11 cellular contexts compared by ENCODE assay signal in the genomic region with DNA sequence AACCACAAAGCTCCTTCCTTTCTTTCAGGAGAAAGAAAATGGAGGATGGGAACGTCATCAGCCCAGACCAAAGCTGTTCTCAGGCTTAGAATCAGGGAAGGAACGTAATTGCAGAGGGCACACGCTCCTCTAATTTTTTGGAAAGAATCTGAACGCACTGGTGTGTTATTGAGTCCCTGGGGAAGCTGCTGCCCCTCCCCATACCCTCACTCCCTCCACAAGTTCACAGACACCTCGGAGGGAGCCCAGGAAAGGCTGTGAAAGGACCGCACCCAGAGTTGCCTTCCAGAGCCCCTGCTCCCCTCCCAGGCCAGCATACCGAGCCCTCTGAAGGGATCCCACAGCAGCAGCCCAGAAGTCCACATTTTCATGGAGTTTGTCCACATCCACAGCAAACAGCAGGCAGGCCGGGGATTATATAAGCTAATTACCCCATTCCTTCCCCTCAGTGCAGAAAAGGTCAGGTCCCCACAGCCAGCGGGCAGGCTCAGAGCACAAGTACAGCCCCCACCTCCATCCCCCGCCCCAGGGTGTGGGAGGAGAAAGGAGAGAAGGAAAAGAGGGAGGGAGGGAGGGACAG. TPM values are rescaled to one million over a fixed set of nuclear protein-coding genes. Genes with fewer than 3 reads are reported as not detected.
A peak's percentile ranks its signal among the peaks of the same experiment; 100 is the strongest.
DNase-seq lines count a peak whose midpoint lies in the region; ATAC-seq and TF ChIP-seq lines count a peak whose summit lies in the region.
"Had no signal": no experiment of that assay in that cellular context is flagged by ENCODE, and none has a peak within 500 bp of the region (broad histone marks: within the 10 kb centered on the region; RNA-seq: fewer than 3 reads in every experiment).

No MANE protein-coding gene starts in this region.

- POLR2A ChIA-PET in SK-N-SH (lab: Yijun Ruan, JAX) = no interaction called here

- H3K9me3 Mint-ChIP-seq in nephron progenitor cell = no peaks in the 10 kb centered on the region

- no peaks in the 10 kb centered on the region for H3K27me3 ChIP-seq in SK-N-SH (ENCODE audit: insufficient read depth)
- H3K27me3 ChIP-seq in fibroblast of lung (ENCODE audit: control insufficient read depth, insufficient read depth, low read length) = no peaks in the 10 kb centered on the region

- WGBS in SK-N-SH (ENCODE audit: low lambda C conversion rate) = 81% methylated on average over 8 of the region's 10 CpGs
- 38% methylated on average over 10 of the region's 10 CpGs for WGBS in urinary bladder

- H3K27ac ChIP-seq in SK-N-SH (ENCODE audit: low read depth in 2 of 2, low read length in 1 of 2) = peak overlapping the region in 1 of 2 experiments; percentile 99; a peak in 2 of 4 replicates
- H3K27ac ChIP-seq in fibroblast of lung (ENCODE audit: insufficient read depth, low read length) = peak overlapping the region; percentile 38
- H3K27ac ChIP-seq in urinary bladder (ENCODE audit: low read depth) = peak overlapping the region; percentile 82
- H3K27ac ChIP-seq: 22Rv1 had no signal

- H3K4me1 ChIP-seq in SK-N-SH (ENCODE audit: control insufficient read depth in 1 of 2, insufficient read depth in 2 of 2, low read depth in 1 of 2, low read length in 1 of 2) (peaks cover 0 to 61% of the 10 kb centered on the region in 2 experiments; a peak in 2 of 4 replicates), fibroblast of lung (ENCODE audit: control insufficient read depth, extremely low read depth, insufficient read depth, low read length) (peaks cover 8% of the 10 kb centered on the region), urinary bladder (ENCODE audit: insufficient read depth) (no peaks in the 10 kb centered on the region)

- peak overlapping the region; percentile 67 for H3K4me3 Mint-ChIP-seq in nephron progenitor cell

- H4K20me1 ChIP-seq in SK-N-SH (ENCODE audit: insufficient read depth) = no peaks in the 10 kb centered on the region
- H4K20me1 ChIP-seq in fibroblast of lung (ENCODE audit: control insufficient read depth, extremely low read depth, insufficient read depth, low read length) = no peaks in the 10 kb centered on the region

- H2AFZ ChIP-seq in SK-N-SH (ENCODE audit: low read depth) (no peak overlapping the region), fibroblast of lung (ENCODE audit: low read length) (peak overlapping the region; percentile 82)

- CTCF ChIA-PET in SK-N-SH (lab: Yijun Ruan, JAX) = interaction anchor here (0.8 to 3.7 kb wide), 7 partner anchors 14 to 578 kb away, joined by 3 to 11 read pairs (median 6); no protein-coding TSS in a partner anchor

- no peak for TF ChIP-seq EP300 in SK-N-SH (IDR thresholded peaks at IDR 0.05; ENCODE audit: borderline replicate concordance in 1 of 2, low read depth in 1 of 2, low read length in 1 of 2)

- H3K9ac ChIP-seq in SK-N-SH = no peak overlapping the region
- H3K9ac ChIP-seq in fibroblast of lung (ENCODE audit: insufficient read depth, low read length) = peak overlapping the region; percentile 38

- no peak for TF ChIP-seq CTCF in SK-N-SH (IDR thresholded peaks at IDR 0.05)
- TF ChIP-seq CTCF in fibroblast of lung (conservative IDR thresholded peaks at IDR 0.05 in 1 of 2, IDR thresholded peaks at IDR 0.05 in 1 of 2; ENCODE audit: low read depth in 1 of 2, low read length in 2 of 2) = no peak
- no peak for TF ChIP-seq CTCF in nephron progenitor cell (IDR thresholded peaks at IDR 0.05)
- no peak for TF ChIP-seq CTCF in GM13976 (IDR thresholded peaks at IDR 0.05; ENCODE audit: borderline replicate concordance, control extremely low read depth, extremely low read depth, insufficient read depth, missing control alignments)

- no peaks in the 10 kb centered on the region for H3F3A ChIP-seq in SK-N-SH (replicated peaks; ENCODE audit: insufficient read depth)

- H3K9me3 ChIP-seq in SK-N-SH = no peaks in the 10 kb centered on the region
- H3K9me3 ChIP-seq in fibroblast of lung (ENCODE audit: control insufficient read depth, insufficient read depth, low read depth, low read length) = no peaks in the 10 kb centered on the region

- H3K4me3 ChIP-seq in SK-N-SH (ENCODE audit: low read depth in 2 of 2, low read length in 1 of 2) (no peak overlapping the region; a peak in 1 of 4 replicates), fibroblast of lung (replicated peaks in 1 of 4; ENCODE audit: control extremely low read depth in 1 of 4, insufficient read depth in 1 of 4, low read depth in 3 of 4, low read length in 4 of 4) (peak overlapping the region; percentile 16 to 55 (median 18)), urinary bladder (ENCODE audit: low read depth, low read length) (peak overlapping the region; percentile 20)

- peaks cover 64% of the 10 kb centered on the region for H3K4me1 Mint-ChIP-seq in nephron progenitor cell

- peaks cover 15% of the 10 kb centered on the region for H3K27me3 Mint-ChIP-seq in nephron progenitor cell (ENCODE audit: low read depth, poor library complexity)

- H3K9me2 ChIP-seq in SK-N-SH = no peaks in the 10 kb centered on the region

- H3K36me3 ChIP-seq in SK-N-SH (replicated peaks in 1 of 2; ENCODE audit: control insufficient read depth in 1 of 2, insufficient read depth in 2 of 2, low read length in 1 of 2) (no peaks in the 10 kb centered on the region), fibroblast of lung (ENCODE audit: control insufficient read depth, insufficient read depth, low read length) (no peaks in the 10 kb centered on the region), urinary bladder (ENCODE audit: insufficient read depth) (no peaks in the 10 kb centered on the region)

- peak overlapping the region; percentile 70 for H3K27ac Mint-ChIP-seq in nephron progenitor cell

- H3K4me2 ChIP-seq in SK-N-SH = no peak overlapping the region
- H3K4me2 ChIP-seq in fibroblast of lung (ENCODE audit: extremely low read depth, insufficient read depth, low read length) = peak overlapping the region; percentile 74

- H3K36me3 Mint-ChIP-seq in nephron progenitor cell (ENCODE audit: low read depth) = no peaks in the 10 kb centered on the region

- in situ Hi-C loops in GM13976 (cut with MboI; ENCODE audit: low sequenced_read_pairs, unreplicated experiment) = loop anchor here (25.0 kb wide), 2 partner anchors 562 to 787 kb away; a partner anchor contains a TSS

- H3K79me2 ChIP-seq in SK-N-SH (ENCODE audit: insufficient read depth) = no peaks in the 10 kb centered on the region
- H3K79me2 ChIP-seq in fibroblast of lung (ENCODE audit: control insufficient read depth, insufficient read depth, low read length) = no peaks in the 10 kb centered on the region

- ATAC-seq in SK-N-SH treated with all-trans-retinoic acid at 6 μM for 48 hours = no peak

- DNase-seq in SK-N-SH (peak; percentile 60), fibroblast of lung (ENCODE audit: low read depth in 2 of 2) (peak in 1 of 2 donors; percentile 17), nephron progenitor cell (peak; percentile 38), GM13976 (ENCODE audit: low spot score) (no peak), NCI-H345 (lab: John Stamatoyannopoulos, UW) (no peak)
- DNase-seq in stimulated activated CD4-positive, alpha-beta T cell treated with anti-CD3 and anti-CD28 coated beads, Interleukin-4, amount 100 ng/mL, for 24 hours = no peak
- DNase-seq: NCI-H526; stimulated activated CD4-positive, alpha-beta T cell treated with anti-CD3 and anti-CD28 coated beads, Interleukin-15, amount 100 ng/mL, for 24 hours had no signal

- TF ChIP-seq RAD21 in SK-N-SH (IDR thresholded peaks at IDR 0.05; ENCODE audit: low read length) = no peak

TF ChIP-seq in SK-N-SH, 30 proteins besides CTCF, POLR2A, EP300 and RAD21 (continues in another document):
- TF ChIP-seq, protein P1, sequence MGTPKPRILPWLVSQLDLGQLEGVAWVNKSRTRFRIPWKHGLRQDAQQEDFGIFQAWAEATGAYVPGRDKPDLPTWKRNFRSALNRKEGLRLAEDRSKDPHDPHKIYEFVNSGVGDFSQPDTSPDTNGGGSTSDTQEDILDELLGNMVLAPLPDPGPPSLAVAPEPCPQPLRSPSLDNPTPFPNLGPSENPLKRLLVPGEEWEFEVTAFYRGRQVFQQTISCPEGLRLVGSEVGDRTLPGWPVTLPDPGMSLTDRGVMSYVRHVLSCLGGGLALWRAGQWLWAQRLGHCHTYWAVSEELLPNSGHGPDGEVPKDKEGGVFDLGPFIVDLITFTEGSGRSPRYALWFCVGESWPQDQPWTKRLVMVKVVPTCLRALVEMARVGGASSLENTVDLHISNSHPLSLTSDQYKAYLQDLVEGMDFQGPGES (IDR thresholded peaks at IDR 0.05; ENCODE audit: low read depth, low read length) = no peak
- TF ChIP-seq RCOR1 (IDR thresholded peaks at IDR 0.05; ENCODE audit: low read length) (no peak), YY1 (IDR thresholded peaks at IDR 0.05; ENCODE audit: low read depth) (no peak), TCF12 (IDR thresholded peaks at IDR 0.05) (no peak), SIN3A (IDR thresholded peaks at IDR 0.05; ENCODE audit: borderline replicate concordance, low read depth, low read length) (no peak), ELF1 (IDR thresholded peaks at IDR 0.05) (no peak)

TF ChIP-seq in SK-N-SH treated with all-trans-retinoic acid at 6 μM for 48 hours, 23 proteins besides CTCF, POLR2A, EP300 and RAD21:
- no peak for TF ChIP-seq TOX (CRISPR knock-in tag; IDR thresholded peaks at IDR 0.05; ENCODE audit: borderline replicate concordance)
- TF ChIP-seq, protein P2, sequence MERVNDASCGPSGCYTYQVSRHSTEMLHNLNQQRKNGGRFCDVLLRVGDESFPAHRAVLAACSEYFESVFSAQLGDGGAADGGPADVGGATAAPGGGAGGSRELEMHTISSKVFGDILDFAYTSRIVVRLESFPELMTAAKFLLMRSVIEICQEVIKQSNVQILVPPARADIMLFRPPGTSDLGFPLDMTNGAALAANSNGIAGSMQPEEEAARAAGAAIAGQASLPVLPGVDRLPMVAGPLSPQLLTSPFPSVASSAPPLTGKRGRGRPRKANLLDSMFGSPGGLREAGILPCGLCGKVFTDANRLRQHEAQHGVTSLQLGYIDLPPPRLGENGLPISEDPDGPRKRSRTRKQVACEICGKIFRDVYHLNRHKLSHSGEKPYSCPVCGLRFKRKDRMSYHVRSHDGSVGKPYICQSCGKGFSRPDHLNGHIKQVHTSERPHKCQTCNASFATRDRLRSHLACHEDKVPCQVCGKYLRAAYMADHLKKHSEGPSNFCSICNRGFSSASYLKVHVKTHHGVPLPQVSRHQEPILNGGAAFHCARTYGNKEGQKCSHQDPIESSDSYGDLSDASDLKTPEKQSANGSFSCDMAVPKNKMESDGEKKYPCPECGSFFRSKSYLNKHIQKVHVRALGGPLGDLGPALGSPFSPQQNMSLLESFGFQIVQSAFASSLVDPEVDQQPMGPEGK (CRISPR knock-in tag; IDR thresholded peaks at IDR 0.05; ENCODE audit: borderline replicate concordance) = no peak

RNA-seq across cellular contexts. Expression of a gene that starts 53.7 kb away (rescaled TPM):
- not detected in 2 replicates for polyA plus RNA-seq in SK-N-SH (2012; rRNA removed)
- polyA plus RNA-seq in SK-N-SH (2012; cell fraction: cytosol; rRNA removed) = not detected in 2 replicates
- polyA plus RNA-seq in SK-N-SH (2012; cell fraction: nucleus; rRNA removed) = 0.06 TPM in 1 of 2 replicates, not detected in the other
- total RNA-seq in fibroblast of lung = not detected in 2 replicates
- polyA plus RNA-seq in fibroblast of lung = not detected in 2 replicates
- polyA plus RNA-seq in fibroblast of lung (2012) = not detected in 2 replicates
- not detected in 2 replicates for polyA minus RNA-seq in fibroblast of lung (ENCODE audit: low replicate concordance)
- total RNA-seq in urinary bladder = not detected
- polyA plus RNA-seq in urinary bladder = not detected

Comparison
In these comparisons a context has a peak if more than half of its experiments do, and no peak if none do; other contexts are left out.
1. DNase-seq: peak in SK-N-SH (single experiment) and nephron progenitor cell (single experiment); none in stimulated activated CD4-positive, alpha-beta T cell treated with anti-CD3 and anti-CD28 coated beads, Interleukin-4, amount 100 ng/mL, for 24 hours (single experiment), GM13976 (single experiment) and NCI-H345 (single experiment).
2. H3K4me3 ChIP-seq: peak in fibroblast of lung (4 of 4) and urinary bladder (single experiment); none in SK-N-SH (0 of 2).